8 cellular contexts compared by ENCODE assay signal in the genomic region with DNA sequence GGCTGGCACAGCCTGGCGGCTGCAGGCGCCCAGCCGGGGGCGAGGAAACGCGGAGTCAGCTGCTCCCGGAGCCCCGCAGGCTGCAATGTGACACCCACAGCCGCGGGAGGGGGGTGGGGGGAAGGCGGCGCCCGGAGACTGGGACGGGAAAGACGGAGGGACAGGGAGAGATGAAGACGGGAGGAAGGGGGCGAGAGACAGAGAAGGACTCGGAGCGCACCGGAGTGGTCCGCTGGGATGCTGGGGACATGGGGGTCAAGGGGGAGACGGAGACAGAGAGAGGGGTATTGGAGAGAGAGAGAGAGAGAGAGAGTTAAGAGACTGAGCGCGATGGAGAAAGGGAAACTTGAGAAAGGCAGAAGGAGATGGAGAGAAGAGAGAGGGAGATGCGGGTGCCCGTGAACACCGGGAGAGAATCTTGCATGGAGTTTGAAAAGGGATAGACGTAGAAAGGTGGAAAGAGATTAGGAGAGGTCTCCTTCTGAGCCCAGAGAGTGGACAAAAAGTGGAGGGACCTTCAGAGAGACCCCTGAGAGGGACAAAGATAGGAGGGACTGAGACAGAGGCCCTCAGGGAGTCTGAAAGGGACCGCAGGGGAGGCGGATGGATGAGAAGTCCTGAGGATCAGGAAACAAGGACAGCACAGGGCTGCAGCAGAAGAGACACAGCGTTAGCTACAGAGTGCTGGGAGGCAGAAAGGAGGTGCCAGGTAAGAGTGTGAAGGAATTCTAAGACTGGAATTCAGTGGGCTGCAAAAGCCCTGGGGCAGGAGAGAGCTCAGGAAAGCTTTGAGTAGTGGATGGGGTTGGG. TPM values are rescaled to one million over a fixed set of nuclear protein-coding genes. Genes with fewer than 3 reads are reported as not detected.
DNase-seq lines count a peak whose midpoint lies in the region; ATAC-seq and TF ChIP-seq lines count a peak whose summit lies in the region.

No MANE protein-coding gene starts in this region.

- H3K27ac ChIP-seq in iPS-18a (ENCODE audit: low read length) (no peak overlapping the region), skeletal muscle tissue (ENCODE audit: low read depth, low read length) (peak overlapping the region; percentile 66)

- H3K9ac ChIP-seq in iPS-18a (ENCODE audit: low read length) (peak overlapping the region; percentile 28), skeletal muscle tissue (ENCODE audit: low read depth in 1 of 3, low read length in 3 of 3) (peak overlapping the region; percentile 40 to 75 (median 71))

- H3K9me3 ChIP-seq in iPS-18a (ENCODE audit: control insufficient read depth, low read depth, low read length) (no peaks in the 10 kb centered on the region), skeletal muscle tissue (ENCODE audit: control insufficient read depth in 3 of 3, low read length in 3 of 3) (no peaks in the 10 kb centered on the region)

- DNase-seq in Right ventricle myocardium inferior (ENCODE audit: missing footprints) (no peak), cardiac septum (ENCODE audit: low spot score) (no peak), astrocyte of the cerebellum (ENCODE audit: low read depth) (no peak), HT-29 (ENCODE audit: low spot score) (no peak), SK-N-DZ (ENCODE audit: low spot score) (no peak)

- intact Hi-C loops in Right ventricle myocardium inferior (cut with DNase I) (no loop called here), cardiac septum (cut with DNase I) (no loop called here)

- ATAC-seq in Right ventricle myocardium inferior (peak; percentile 32), GM21360 (IDR thresholded peaks at IDR 0.05; ENCODE audit: unreplicated experiment) (no peak)

- in situ Hi-C loops in astrocyte of the cerebellum (cut with HindIII; ENCODE audit: low sequenced_read_pairs) = no loop called here

- H3K4me3 ChIP-seq in astrocyte of the cerebellum (ENCODE audit: low read depth, low read length) (peak overlapping the region; percentile 49), iPS-18a (ENCODE audit: low read length) (peak overlapping the region; percentile 70), skeletal muscle tissue (ENCODE audit: low read length in 3 of 3) (peak overlapping the region; percentile 66 to 78 (median 68))

- H3K36me3 ChIP-seq in iPS-18a (ENCODE audit: control insufficient read depth, low read depth, low read length) (peaks cover 14% of the 10 kb centered on the region), skeletal muscle tissue (ENCODE audit: control insufficient read depth in 3 of 3, insufficient read depth in 3 of 3, low read length in 3 of 3) (peaks cover 24 to 35% (median 34%) of the 10 kb centered on the region in 3 donors)

- H3K4me1 ChIP-seq in iPS-18a (ENCODE audit: control insufficient read depth, low read depth, low read length) (peaks cover 6% of the 10 kb centered on the region), skeletal muscle tissue (ENCODE audit: control insufficient read depth in 3 of 3, insufficient read depth in 3 of 3, low read length in 3 of 3) (peaks cover 50 to 66% (median 54%) of the 10 kb centered on the region in 3 donors)

- H3K27me3 ChIP-seq in iPS-18a (ENCODE audit: control insufficient read depth, insufficient read depth, low read length) = peaks cover 36% of the 10 kb centered on the region
- no peaks in the 10 kb centered on the region for H3K27me3 ChIP-seq in skeletal muscle tissue (ENCODE audit: control insufficient read depth in 3 of 3, insufficient read depth in 3 of 3, low read length in 3 of 3)

- no peak for TF ChIP-seq CTCF in astrocyte of the cerebellum (IDR thresholded peaks at IDR 0.05; ENCODE audit: low read depth, low read length, missing control alignments)

RNA-seq across cellular contexts. Expression of gene SCN1B, which starts 1.0 kb away (rescaled TPM):
- total RNA-seq in Right ventricle myocardium inferior = 44.3 TPM
- total RNA-seq in cardiac septum = 58.7 TPM
- 1.6 TPM for total RNA-seq in skeletal muscle tissue
- 0.25 and 0.73 TPM in 2 replicates for total RNA-seq in HT-29 (2014; rRNA removed; shearing (Covaris generic))
- polyA plus RNA-seq in SK-N-DZ (2014; cell fraction: cytosol; rRNA removed) = 0.52 and 0.85 TPM in 2 replicates
- 1.5 and 2.4 TPM in 2 replicates for polyA plus RNA-seq in SK-N-DZ (2014; cell fraction: nucleus; rRNA removed)

RNA-seq across cellular contexts. Expression of gene HPN, which starts 10.2 kb away (rescaled TPM):
- total RNA-seq in Right ventricle myocardium inferior (5.5 TPM), cardiac septum (4.9 TPM), skeletal muscle tissue (0.52 TPM)
- total RNA-seq in HT-29 (2014; rRNA removed; shearing (Covaris generic)) = 0.42 and 3.0 TPM in 2 replicates
- not detected in 2 replicates for polyA plus RNA-seq in SK-N-DZ (2014; cell fraction: cytosol; rRNA removed)
- not detected in 2 replicates for polyA plus RNA-seq in SK-N-DZ (2014; cell fraction: nucleus; rRNA removed)

RNA-seq across cellular contexts. Expression of gene GRAMD1A, which starts 31.2 kb away (rescaled TPM):
- total RNA-seq in Right ventricle myocardium inferior = 25.8 TPM
- 38.3 TPM for total RNA-seq in cardiac septum
- 17.7 TPM for total RNA-seq in skeletal muscle tissue
- total RNA-seq in HT-29 (2014; rRNA removed; shearing (Covaris generic)) = 13.2 and 24.8 TPM in 2 replicates
- 11.7 and 12.7 TPM in 2 replicates for polyA plus RNA-seq in SK-N-DZ (2014; cell fraction: cytosol; rRNA removed)
- 67.5 and 104 TPM in 2 replicates for polyA plus RNA-seq in SK-N-DZ (2014; cell fraction: nucleus; rRNA removed)

Comparison
In these comparisons a context has a peak if more than half of its experiments do, and no peak if none do; other contexts are left out.
1. RNA of gene SCN1B, which starts 1.0 kb away (total RNA-seq): 58.7 TPM in cardiac septum (single experiment) and 44.3 TPM in Right ventricle myocardium inferior (single experiment); 1.6 TPM in skeletal muscle tissue (single experiment) and 0.25 to 0.73 TPM in HT-29; every median in the first group is over 10 times any median in the second.
2. Peak in every context shown above with its lines, with median percentiles within 50 percentile points of each other: H3K4me3 ChIP-seq.